ENCODE assay signal across 9 cellular contexts in the genomic region with DNA sequence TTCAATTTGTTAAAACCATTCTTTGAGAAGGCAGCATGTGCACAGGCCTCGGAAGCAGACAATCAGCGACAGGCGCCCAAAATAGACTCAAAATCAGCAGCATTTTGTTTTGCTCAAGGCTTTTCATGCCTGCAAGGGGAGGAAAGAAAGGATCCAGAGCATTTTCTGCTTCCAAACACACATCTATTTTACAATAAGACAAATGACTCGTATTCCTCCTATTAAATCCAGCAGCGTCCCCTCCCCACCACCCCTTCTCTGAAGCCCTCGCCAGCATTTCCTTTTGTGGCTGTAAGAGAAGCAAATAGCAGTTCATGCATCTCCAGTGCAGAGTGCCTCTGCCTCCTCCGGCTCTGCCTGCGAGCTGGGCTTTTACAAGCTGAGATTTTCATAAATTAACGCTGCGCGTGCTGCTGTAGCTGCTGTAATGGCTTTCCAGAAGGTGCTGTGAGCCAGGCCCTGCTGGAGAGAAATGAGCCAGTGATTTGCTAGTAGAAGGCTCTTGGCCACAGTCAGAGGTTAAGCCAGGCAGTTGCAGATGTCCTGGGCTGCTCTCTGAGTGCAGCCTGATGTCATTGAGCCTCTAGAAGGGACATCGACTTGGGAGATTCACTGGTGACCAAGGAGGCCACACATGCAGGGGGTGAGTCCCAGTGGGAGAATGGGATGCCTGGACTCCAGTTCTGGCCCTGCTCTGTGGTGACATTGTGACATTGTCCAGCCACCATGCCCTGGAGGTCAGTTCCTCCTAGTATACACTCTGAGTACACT.
A peak's percentile ranks its signal among the peaks of the same experiment; 100 is the strongest.
DNase-seq lines count a peak whose midpoint lies in the region; ATAC-seq and TF ChIP-seq lines count a peak whose summit lies in the region.
"Had no signal": no experiment of that assay in that cellular context is flagged by ENCODE, and none has a peak within 500 bp of the region (broad histone marks: within the 10 kb centered on the region; RNA-seq: fewer than 3 reads in every experiment).

No MANE protein-coding gene starts in this region.

- no peaks in the 10 kb centered on the region for H3K36me3 Mint-ChIP-seq in effector memory CD8-positive, alpha-beta T cell (ENCODE audit: insufficient read depth)

- 19 to 41% (median 25%) methylated on average over 12 of the region's 12 CpGs for WGBS in spleen, 5 donors

- H3K27me3 Mint-ChIP-seq in effector memory CD8-positive, alpha-beta T cell: no peaks in the 10 kb centered on the region

- no peak overlapping the region for H3K27ac Mint-ChIP-seq in effector memory CD8-positive, alpha-beta T cell

- intact Hi-C loops in left colon (cut with DNase I, micrococcal nuclease) (loop anchor here in 1 of 2 donors (5.0 kb wide), 1 partner anchor 324 kb away; no protein-coding TSS in a partner anchor), spleen (cut with DNase I; ENCODE audit: low total_unique reads) (no loop called here)

- H3K4me3 ChIP-seq in cardiac fibroblast (replicated peaks in 1 of 2; ENCODE audit: low read depth in 2 of 2, low read length in 2 of 2) (no peak overlapping the region), spleen (no peak overlapping the region)

- no peaks in the 10 kb centered on the region for H3K4me1 Mint-ChIP-seq in effector memory CD8-positive, alpha-beta T cell (ENCODE audit: low read depth in 2 of 2)

- ATAC-seq in left colon (peak; percentile 24), HG02571 (IDR thresholded peaks at IDR 0.05; ENCODE audit: unreplicated experiment) (no peak)
- no peak for ATAC-seq in effector memory CD8-positive, alpha-beta T cell (replicated peaks)

- H3K36me3 ChIP-seq in spleen: no peaks in the 10 kb centered on the region

- no peak for TF ChIP-seq CTCF in cardiac fibroblast (IDR thresholded peaks at IDR 0.05; ENCODE audit: low read depth, low read length)
- TF ChIP-seq CTCF in spleen (IDR thresholded peaks at IDR 0.05 in 8 of 11, conservative IDR thresholded peaks at IDR 0.05 in 3 of 11): no peak

- peaks cover 6 to 25% (median 20%) of the 10 kb centered on the region in 6 donors for H3K4me1 ChIP-seq in spleen

- no peak overlapping the region for H3K4me3 Mint-ChIP-seq in effector memory CD8-positive, alpha-beta T cell

- DNase-seq in HCEC 1CT: peak; percentile 20
- peak; percentile 61 to 89 for DNase-seq in cardiac fibroblast (ENCODE audit: low read depth in 2 of 2)
- peak; percentile 18 to 76 for DNase-seq in left colon
- no peak for DNase-seq in spleen
- no peak for DNase-seq in NCI-H1105 treated with DMSO at 0.1 percent for 48 hours (lab: John Stamatoyannopoulos, UW)
- no peak for DNase-seq in NCI-H146 (lab: John Stamatoyannopoulos, UW)
- no peak for DNase-seq in effector memory CD8-positive, alpha-beta T cell
- DNase-seq: NCI-H510A had no signal

- no peak for TF ChIP-seq POLR2A in spleen (IDR thresholded peaks at IDR 0.05)

- no peaks in the 10 kb centered on the region for H3K9me3 ChIP-seq in spleen

- no peaks in the 10 kb centered on the region for H3K9me3 Mint-ChIP-seq in effector memory CD8-positive, alpha-beta T cell

- peak overlapping the region in 7 of 8 donors; percentile 41 to 75 (median 67) for H3K27ac ChIP-seq in spleen

- H3K27me3 ChIP-seq in spleen (replicated peaks in 1 of 7): no peaks in the 10 kb centered on the region

Comparison
In these comparisons a context has a peak if more than half of its experiments do, and no peak if none do; other contexts are left out.
1. DNase-seq: peak in HCEC 1CT (single experiment), cardiac fibroblast (2 of 2) and left colon (2 of 2); none in spleen (single experiment), NCI-H1105 treated with DMSO at 0.1 percent for 48 hours (single experiment), NCI-H146 (single experiment) and effector memory CD8-positive, alpha-beta T cell (0 of 3).